9 cellular contexts compared by ENCODE assay signal in genomic region chr4:37892641-37893040, GRCh38. TPM values are rescaled to one million over a fixed set of nuclear protein-coding genes. Genes with fewer than 3 reads are reported as not detected.
DNase-seq lines count a peak whose midpoint lies in the region; ATAC-seq, FAIRE-seq and TF ChIP-seq lines count a peak whose summit lies in the region.
"Had no signal": no experiment of that assay in that cellular context is flagged by ENCODE, and none has a peak within 500 bp of the region (broad histone marks: within the 10 kb centered on the region; RNA-seq: fewer than 3 reads in every experiment).

No MANE protein-coding gene starts in this region.

- peaks cover 4% of the 10 kb centered on the region for H3K4me1 Mint-ChIP-seq in endothelial cell (ENCODE audit: unreplicated experiment)

- ATAC-seq in GM18868 (IDR thresholded peaks at IDR 0.05; ENCODE audit: unreplicated experiment): peak; percentile 51
- peak; percentile 41 for ATAC-seq in HG03039 (IDR thresholded peaks at IDR 0.05; ENCODE audit: unreplicated experiment)

- H3K9ac ChIP-seq in stomach smooth muscle (ENCODE audit: low read length in 2 of 2): peak overlapping the region; percentile 36 to 86

- TF ChIP-seq POLR2A in erythroblast (IDR thresholded peaks at IDR 0.05; ENCODE audit: low read length): no peak

- H3K4me3 ChIP-seq in stomach smooth muscle (ENCODE audit: low read length in 2 of 2): peak overlapping the region; percentile 49 to 83

- H3K36me3 Mint-ChIP-seq in endothelial cell (ENCODE audit: low read depth, unreplicated experiment): no peaks in the 10 kb centered on the region

- no peaks in the 10 kb centered on the region for H3K9me3 Mint-ChIP-seq in endothelial cell (ENCODE audit: unreplicated experiment)

- H3K4me3 Mint-ChIP-seq in endothelial cell (ENCODE audit: unreplicated experiment): no peak overlapping the region

- H3K9me3 ChIP-seq in stomach smooth muscle (ENCODE audit: control insufficient read depth in 2 of 2, low read length in 2 of 2): no peaks in the 10 kb centered on the region

- H3K27me3 Mint-ChIP-seq in endothelial cell (ENCODE audit: unreplicated experiment): peaks cover 17% of the 10 kb centered on the region

- DNase-seq in UCSD-AML1 (lab: John Stamatoyannopoulos, UW; ENCODE audit: unreplicated experiment) (peak; percentile 19), endothelial cell (ENCODE audit: low spot score) (no peak), RCC 7860 (ENCODE audit: low spot score) (no peak), cortex of kidney (lab: John Stamatoyannopoulos, UW) (no peak), erythroblast (lab: John Stamatoyannopoulos, UW) (no peak)

- peaks cover 40% of the 10 kb centered on the region for H3K4me1 ChIP-seq in stomach smooth muscle (ENCODE audit: control insufficient read depth, insufficient read depth, low read length)

- no peak for TF ChIP-seq CTCF in endothelial cell (IDR thresholded peaks at IDR 0.05; ENCODE audit: unreplicated experiment)

- no peak for FAIRE-seq in RCC 7860 (lab: Jason Lieb, UNC)

- H3K36me3 ChIP-seq in stomach smooth muscle (ENCODE audit: control insufficient read depth in 2 of 2, insufficient read depth in 2 of 2, low read length in 2 of 2): no peaks in the 10 kb centered on the region

- H3K27ac ChIP-seq in stomach smooth muscle (ENCODE audit: low read length): peak overlapping the region; percentile 99
- H3K27ac ChIP-seq: HL-60 had no signal

- H3K27me3 ChIP-seq in stomach smooth muscle (ENCODE audit: control insufficient read depth in 1 of 2, insufficient read depth in 2 of 2, low read length in 2 of 2): no peaks in the 10 kb centered on the region

- H3K27ac Mint-ChIP-seq in endothelial cell (ENCODE audit: unreplicated experiment): peak overlapping the region; percentile 36

RNA-seq across cellular contexts. Expression of gene TBC1D1, which starts 1.8 kb away (rescaled TPM):
- 139 TPM for total RNA-seq in endothelial cell (ENCODE audit: unreplicated experiment)
